ENCODE assay signal across 9 cellular contexts in the genomic region with DNA sequence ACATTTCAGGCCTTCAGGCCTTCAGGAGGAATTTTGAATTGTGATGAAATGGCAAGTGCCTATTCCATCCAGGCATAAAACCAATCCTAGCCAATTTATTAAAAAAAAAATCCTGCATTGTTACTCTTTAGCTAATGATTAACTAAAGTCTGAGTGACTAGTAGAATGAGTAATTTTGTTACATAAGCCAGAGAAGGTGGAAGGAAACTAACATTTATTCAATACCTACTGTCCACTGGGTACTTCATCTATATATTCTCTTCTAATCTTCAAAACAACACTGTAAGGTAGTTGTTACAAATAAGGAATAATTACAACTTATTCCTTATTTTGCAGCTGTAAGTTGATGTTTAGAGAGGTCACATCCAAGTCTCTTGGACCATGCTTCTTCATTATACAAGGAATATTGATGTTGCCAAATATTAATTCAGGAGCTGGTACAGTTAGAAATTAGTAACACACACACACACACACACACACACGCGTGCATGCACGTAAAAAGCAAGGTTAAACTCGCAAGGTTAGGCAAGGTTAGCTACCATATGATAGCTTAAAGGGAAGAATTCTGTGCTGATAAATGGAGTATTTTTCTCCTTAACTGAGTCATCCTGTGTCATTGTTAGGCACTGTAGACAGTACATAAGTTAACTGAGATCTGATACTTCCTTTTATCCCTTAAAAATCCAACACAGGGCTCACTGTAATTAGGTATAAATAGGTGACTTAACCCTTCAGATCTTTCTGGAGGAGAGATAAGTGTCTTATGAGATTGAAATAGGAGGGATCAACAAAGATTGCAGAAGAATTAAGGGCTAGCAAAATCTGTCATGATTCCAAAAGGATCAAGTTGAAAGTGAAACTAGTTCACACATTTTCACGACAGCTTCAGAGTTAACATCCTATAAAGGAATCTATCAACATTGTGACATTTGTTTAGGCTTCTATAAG.
DNase-seq lines count a peak whose midpoint lies in the region; ATAC-seq and TF ChIP-seq lines count a peak whose summit lies in the region.
"Had no signal": no experiment of that assay in that cellular context is flagged by ENCODE, and none has a peak within 500 bp of the region (broad histone marks: within the 10 kb centered on the region; RNA-seq: fewer than 3 reads in every experiment).

No MANE protein-coding gene starts in this region.

- TF ChIP-seq POLR2A in sigmoid colon (IDR thresholded peaks at IDR 0.05), result no peak

- peaks cover 18% of the 10 kb centered on the region for H3K4me1 Mint-ChIP-seq in activated T-helper 2 cell treated with anti-CD3 and anti-CD28 coated beads, Interferon-gamma antibody, Interleukin-2, Interleukin-4, amounts not matched to agents 10 μg/mL and 5 μg/mL and 100 μg/mL, durations not matched to agents 14 hours and 24 hours and 36 hours (ENCODE audit: low read depth)

- H3K27ac ChIP-seq in RWPE2 (ENCODE audit: poor library complexity, severe bottlenecking) (peak overlapping the region; percentile 71), sigmoid colon (peak overlapping the region; percentile 61 to 78 (median 74))

- H3K4me3 ChIP-seq in RWPE2 (ENCODE audit: severe bottlenecking), result peak overlapping the region; percentile 27
- H3K4me3 ChIP-seq in foreskin fibroblast (ENCODE audit: low read depth in 1 of 2, low read length in 2 of 2), result peak overlapping the region; percentile 32 to 45
- peak overlapping the region; percentile 15 to 42 (median 31) for H3K4me3 ChIP-seq in sigmoid colon

- H3K27me3 Mint-ChIP-seq in activated T-helper 2 cell treated with anti-CD3 and anti-CD28 coated beads, Interferon-gamma antibody, Interleukin-2, Interleukin-4, amounts not matched to agents 10 μg/mL and 5 μg/mL and 100 μg/mL, durations not matched to agents 14 hours and 24 hours and 36 hours (ENCODE audit: low read depth), result no peaks in the 10 kb centered on the region

- H3K27ac Mint-ChIP-seq in activated T-helper 2 cell treated with anti-CD3 and anti-CD28 coated beads, Interferon-gamma antibody, Interleukin-2, Interleukin-4, amounts not matched to agents 10 μg/mL and 5 μg/mL and 100 μg/mL, durations not matched to agents 14 hours and 24 hours and 36 hours, result no peak overlapping the region

- peaks cover 35% of the 10 kb centered on the region for H3K4me1 ChIP-seq in RWPE2 (ENCODE audit: insufficient read depth, poor library complexity, severe bottlenecking)
- peaks cover 0 to 73% (median 60%) of the 10 kb centered on the region in 4 donors for H3K4me1 ChIP-seq in sigmoid colon

- intact Hi-C loops in sigmoid colon (cut with DNase I), result no loop called here
- intact Hi-C loops in activated T-helper 2 cell treated with anti-CD3 and anti-CD28 coated beads, Interferon-gamma antibody, Interleukin-2, Interleukin-4, amounts not matched to agents 10 μg/mL and 5 μg/mL and 100 μg/mL, durations not matched to agents 14 hours and 24 hours and 36 hours (cut with micrococcal nuclease), result no loop called here
- intact Hi-C loops in posterior cingulate gyrus (cut with DNase I), result no loop called here

- ATAC-seq in GM18511 (IDR thresholded peaks at IDR 0.05; ENCODE audit: unreplicated experiment), result peak; percentile 73
- ATAC-seq in RWPE2 (ENCODE audit: low read depth), result peak; percentile 85
- ATAC-seq in GM21576 (IDR thresholded peaks at IDR 0.05; ENCODE audit: unreplicated experiment), result no peak

- DNase-seq in RWPE2 (ENCODE audit: low spot score), result no peak
- DNase-seq in foreskin fibroblast, result peak; percentile 29 to 63
- DNase-seq in sigmoid colon, result no peak
- no peak for DNase-seq in activated T-helper 2 cell treated with anti-CD3 and anti-CD28 coated beads, Interferon-gamma antibody, Interleukin-2, Interleukin-4, amounts not matched to agents 10 μg/mL and 5 μg/mL and 100 μg/mL, durations not matched to agents 14 hours and 24 hours and 36 hours (ENCODE audit: low spot score)
- no peak for DNase-seq in posterior cingulate gyrus
- no peak for DNase-seq in central memory CD4-positive, alpha-beta T cell
- DNase-seq: H7 had no signal

- H3K27me3 ChIP-seq in RWPE2 (ENCODE audit: insufficient read depth, poor library complexity, severe bottlenecking), result no peaks in the 10 kb centered on the region
- H3K27me3 ChIP-seq in sigmoid colon, result no peaks in the 10 kb centered on the region

- TF ChIP-seq CTCF in RWPE2 (IDR thresholded peaks at IDR 0.05; ENCODE audit: poor library complexity, severe bottlenecking), result no peak
- no peak for TF ChIP-seq CTCF in foreskin fibroblast (IDR thresholded peaks at IDR 0.05; ENCODE audit: low read depth, low read length)
- TF ChIP-seq CTCF in sigmoid colon (IDR thresholded peaks at IDR 0.05), result no peak

- H3K9me3 Mint-ChIP-seq in activated T-helper 2 cell treated with anti-CD3 and anti-CD28 coated beads, Interferon-gamma antibody, Interleukin-2, Interleukin-4, amounts not matched to agents 10 μg/mL and 5 μg/mL and 100 μg/mL, durations not matched to agents 14 hours and 24 hours and 36 hours, result no peaks in the 10 kb centered on the region

- no peaks in the 10 kb centered on the region for H3K9me3 ChIP-seq in RWPE2 (ENCODE audit: severe bottlenecking)
- no peaks in the 10 kb centered on the region for H3K9me3 ChIP-seq in sigmoid colon

- H3K36me3 ChIP-seq in RWPE2 (ENCODE audit: low read depth) (no peaks in the 10 kb centered on the region), sigmoid colon (no peaks in the 10 kb centered on the region)

- H3K36me3 Mint-ChIP-seq in activated T-helper 2 cell treated with anti-CD3 and anti-CD28 coated beads, Interferon-gamma antibody, Interleukin-2, Interleukin-4, amounts not matched to agents 10 μg/mL and 5 μg/mL and 100 μg/mL, durations not matched to agents 14 hours and 24 hours and 36 hours (ENCODE audit: low read depth), result no peaks in the 10 kb centered on the region

- 12 to 39% methylated on average over 5 of the region's 5 CpGs for WGBS in sigmoid colon, 2 donors

- TF ChIP-seq EP300 in sigmoid colon (IDR thresholded peaks at IDR 0.05), result no peak

- H3K4me3 Mint-ChIP-seq in activated T-helper 2 cell treated with anti-CD3 and anti-CD28 coated beads, Interferon-gamma antibody, Interleukin-2, Interleukin-4, amounts not matched to agents 10 μg/mL and 5 μg/mL and 100 μg/mL, durations not matched to agents 14 hours and 24 hours and 36 hours (ENCODE audit: low read depth), result no peak overlapping the region

Comparison
In these comparisons a context has a peak if more than half of its experiments do, and no peak if none do; other contexts are left out.
1. DNase-seq: peak in foreskin fibroblast (2 of 2); none in RWPE2 (single experiment), sigmoid colon (single experiment), activated T-helper 2 cell treated with anti-CD3 and anti-CD28 coated beads, Interferon-gamma antibody, Interleukin-2, Interleukin-4, amounts not matched to agents 10 μg/mL and 5 μg/mL and 100 μg/mL, durations not matched to agents 14 hours and 24 hours and 36 hours (single experiment), posterior cingulate gyrus (0 of 10) and central memory CD4-positive, alpha-beta T cell (single experiment).
2. Peak in every context shown above with its lines, with median percentiles within 50 percentile points of each other: H3K4me3 ChIP-seq.